Comparison of ENCODE assay signal across 1 cellular context in the genomic region with DNA sequence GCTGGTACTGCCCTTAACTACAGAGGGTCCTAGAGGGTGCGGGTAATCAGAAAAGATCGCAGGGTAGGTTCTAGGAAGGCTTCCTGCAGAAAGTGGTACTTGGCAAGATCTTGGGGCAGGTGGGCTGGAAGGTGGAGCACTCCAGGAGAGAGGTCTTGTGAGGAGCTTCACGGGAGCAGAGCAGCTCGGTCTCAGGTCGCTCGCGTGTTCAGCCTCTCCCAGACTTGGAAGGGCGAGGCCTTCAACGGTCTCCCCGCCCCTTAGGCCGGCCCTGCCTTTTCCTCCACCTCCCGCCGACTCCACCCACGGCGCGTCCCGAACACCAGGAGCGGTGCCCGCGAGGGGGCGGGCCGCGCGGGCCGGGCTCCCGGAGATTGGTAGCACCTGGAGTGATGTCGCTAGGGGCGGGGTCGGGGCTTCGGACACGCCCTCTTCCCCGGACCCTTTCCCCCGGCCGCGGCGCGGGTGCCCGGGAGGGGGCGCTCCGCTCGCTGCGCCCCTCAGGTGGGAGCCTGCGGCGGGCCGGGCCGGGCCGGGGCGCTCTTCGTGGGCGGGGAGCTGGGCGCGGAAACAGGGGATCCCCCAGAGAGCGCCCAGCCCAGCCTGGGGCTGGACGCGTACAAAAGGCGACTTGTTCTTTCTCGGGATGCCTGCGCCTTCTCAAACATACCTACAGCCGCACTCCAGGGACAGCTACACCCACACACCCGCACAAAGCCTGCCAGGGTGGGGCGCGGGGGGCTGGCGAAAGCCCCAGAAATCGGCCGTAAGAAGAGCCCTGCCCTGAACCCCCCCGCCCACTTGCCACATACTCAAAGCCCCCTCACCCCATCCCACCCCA.
A peak's percentile ranks its signal among the peaks of the same experiment; 100 is the strongest.
TF ChIP-seq lines count a peak whose summit lies in the region.

No MANE protein-coding gene starts in this region.

TF ChIP-seq in HepG2, 621 proteins besides CTCF, POLR2A, EP300 and RAD21 (continued from another document and continues in another):
- 0 out of 2 replicates have a peak, but pooled peaks have one; percentile 38 for TF ChIP-seq ZSCAN31 (CRISPR knock-in tag; IDR thresholded peaks at IDR 0.05; ENCODE audit: low read depth)
- no peak for TF ChIP-seq NR0B2 (CRISPR knock-in tag; IDR thresholded peaks at IDR 0.05)
- TF ChIP-seq NFE2L2 (IDR thresholded peaks at IDR 0.05; ENCODE audit: low read length), result no peak
- no peak for TF ChIP-seq HBP1 (CRISPR knock-in tag; IDR thresholded peaks at IDR 0.05; ENCODE audit: low read depth)
- 0 out of 2 replicates have a peak, but pooled peaks have one; percentile 8 for TF ChIP-seq ZNF784 (CRISPR knock-in tag; IDR thresholded peaks at IDR 0.05; ENCODE audit: borderline replicate concordance)
- TF ChIP-seq, protein P1, sequence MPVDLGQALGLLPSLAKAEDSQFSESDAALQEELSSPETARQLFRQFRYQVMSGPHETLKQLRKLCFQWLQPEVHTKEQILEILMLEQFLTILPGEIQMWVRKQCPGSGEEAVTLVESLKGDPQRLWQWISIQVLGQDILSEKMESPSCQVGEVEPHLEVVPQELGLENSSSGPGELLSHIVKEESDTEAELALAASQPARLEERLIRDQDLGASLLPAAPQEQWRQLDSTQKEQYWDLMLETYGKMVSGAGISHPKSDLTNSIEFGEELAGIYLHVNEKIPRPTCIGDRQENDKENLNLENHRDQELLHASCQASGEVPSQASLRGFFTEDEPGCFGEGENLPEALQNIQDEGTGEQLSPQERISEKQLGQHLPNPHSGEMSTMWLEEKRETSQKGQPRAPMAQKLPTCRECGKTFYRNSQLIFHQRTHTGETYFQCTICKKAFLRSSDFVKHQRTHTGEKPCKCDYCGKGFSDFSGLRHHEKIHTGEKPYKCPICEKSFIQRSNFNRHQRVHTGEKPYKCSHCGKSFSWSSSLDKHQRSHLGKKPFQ (CRISPR knock-in tag; IDR thresholded peaks at IDR 0.05; ENCODE audit: insufficient replicate concordance), result no peak
- no peak for TF ChIP-seq CEBPB (IDR thresholded peaks at IDR 0.05; ENCODE audit: borderline replicate concordance, low read depth, low read length)
- TF ChIP-seq ISL2 (CRISPR knock-in tag; IDR thresholded peaks at IDR 0.05), result no peak
- TF ChIP-seq ZNF205 (CRISPR knock-in tag; IDR thresholded peaks at IDR 0.05), result no peak
- TF ChIP-seq, protein P2, sequence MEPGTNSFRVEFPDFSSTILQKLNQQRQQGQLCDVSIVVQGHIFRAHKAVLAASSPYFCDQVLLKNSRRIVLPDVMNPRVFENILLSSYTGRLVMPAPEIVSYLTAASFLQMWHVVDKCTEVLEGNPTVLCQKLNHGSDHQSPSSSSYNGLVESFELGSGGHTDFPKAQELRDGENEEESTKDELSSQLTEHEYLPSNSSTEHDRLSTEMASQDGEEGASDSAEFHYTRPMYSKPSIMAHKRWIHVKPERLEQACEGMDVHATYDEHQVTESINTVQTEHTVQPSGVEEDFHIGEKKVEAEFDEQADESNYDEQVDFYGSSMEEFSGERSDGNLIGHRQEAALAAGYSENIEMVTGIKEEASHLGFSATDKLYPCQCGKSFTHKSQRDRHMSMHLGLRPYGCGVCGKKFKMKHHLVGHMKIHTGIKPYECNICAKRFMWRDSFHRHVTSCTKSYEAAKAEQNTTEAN (CRISPR knock-in tag; conservative IDR thresholded peaks at IDR 0.05), result no peak
- no peak for TF ChIP-seq ZNF761 (CRISPR knock-in tag; conservative IDR thresholded peaks at IDR 0.05)
- no peak for TF ChIP-seq EED (CRISPR knock-in tag; IDR thresholded peaks at IDR 0.05)
- no peak for TF ChIP-seq ZNF737 (CRISPR knock-in tag; IDR thresholded peaks at IDR 0.05; ENCODE audit: borderline replicate concordance)
- TF ChIP-seq ZNF17 (CRISPR knock-in tag; IDR thresholded peaks at IDR 0.05), result no peak
- TF ChIP-seq ZNF547 (CRISPR knock-in tag; IDR thresholded peaks at IDR 0.05), result no peak
- TF ChIP-seq ZNF839 (CRISPR knock-in tag; IDR thresholded peaks at IDR 0.05; ENCODE audit: borderline replicate concordance), result no peak
- no peak for TF ChIP-seq ZNF264 (CRISPR knock-in tag; IDR thresholded peaks at IDR 0.05)
- TF ChIP-seq DMAP1 (CRISPR knock-in tag; IDR thresholded peaks at IDR 0.05), result no peak
- TF ChIP-seq, protein P3, sequence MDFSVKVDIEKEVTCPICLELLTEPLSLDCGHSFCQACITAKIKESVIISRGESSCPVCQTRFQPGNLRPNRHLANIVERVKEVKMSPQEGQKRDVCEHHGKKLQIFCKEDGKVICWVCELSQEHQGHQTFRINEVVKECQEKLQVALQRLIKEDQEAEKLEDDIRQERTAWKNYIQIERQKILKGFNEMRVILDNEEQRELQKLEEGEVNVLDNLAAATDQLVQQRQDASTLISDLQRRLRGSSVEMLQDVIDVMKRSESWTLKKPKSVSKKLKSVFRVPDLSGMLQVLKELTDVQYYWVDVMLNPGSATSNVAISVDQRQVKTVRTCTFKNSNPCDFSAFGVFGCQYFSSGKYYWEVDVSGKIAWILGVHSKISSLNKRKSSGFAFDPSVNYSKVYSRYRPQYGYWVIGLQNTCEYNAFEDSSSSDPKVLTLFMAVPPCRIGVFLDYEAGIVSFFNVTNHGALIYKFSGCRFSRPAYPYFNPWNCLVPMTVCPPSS (IDR thresholded peaks at IDR 0.05), result no peak
- TF ChIP-seq, protein P4, sequence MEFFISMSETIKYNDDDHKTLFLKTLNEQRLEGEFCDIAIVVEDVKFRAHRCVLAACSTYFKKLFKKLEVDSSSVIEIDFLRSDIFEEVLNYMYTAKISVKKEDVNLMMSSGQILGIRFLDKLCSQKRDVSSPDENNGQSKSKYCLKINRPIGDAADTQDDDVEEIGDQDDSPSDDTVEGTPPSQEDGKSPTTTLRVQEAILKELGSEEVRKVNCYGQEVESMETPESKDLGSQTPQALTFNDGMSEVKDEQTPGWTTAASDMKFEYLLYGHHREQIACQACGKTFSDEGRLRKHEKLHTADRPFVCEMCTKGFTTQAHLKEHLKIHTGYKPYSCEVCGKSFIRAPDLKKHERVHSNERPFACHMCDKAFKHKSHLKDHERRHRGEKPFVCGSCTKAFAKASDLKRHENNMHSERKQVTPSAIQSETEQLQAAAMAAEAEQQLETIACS (CRISPR knock-in tag; IDR thresholded peaks at IDR 0.05), result no peak
- TF ChIP-seq ZNF788 (CRISPR knock-in tag; IDR thresholded peaks at IDR 0.05; ENCODE audit: borderline replicate concordance), result no peak
- TF ChIP-seq PAF1 (CRISPR knock-in tag; IDR thresholded peaks at IDR 0.05), result no peak
- TF ChIP-seq ZNF589 (CRISPR knock-in tag; conservative IDR thresholded peaks at IDR 0.05), result no peak
- TF ChIP-seq, protein P5, sequence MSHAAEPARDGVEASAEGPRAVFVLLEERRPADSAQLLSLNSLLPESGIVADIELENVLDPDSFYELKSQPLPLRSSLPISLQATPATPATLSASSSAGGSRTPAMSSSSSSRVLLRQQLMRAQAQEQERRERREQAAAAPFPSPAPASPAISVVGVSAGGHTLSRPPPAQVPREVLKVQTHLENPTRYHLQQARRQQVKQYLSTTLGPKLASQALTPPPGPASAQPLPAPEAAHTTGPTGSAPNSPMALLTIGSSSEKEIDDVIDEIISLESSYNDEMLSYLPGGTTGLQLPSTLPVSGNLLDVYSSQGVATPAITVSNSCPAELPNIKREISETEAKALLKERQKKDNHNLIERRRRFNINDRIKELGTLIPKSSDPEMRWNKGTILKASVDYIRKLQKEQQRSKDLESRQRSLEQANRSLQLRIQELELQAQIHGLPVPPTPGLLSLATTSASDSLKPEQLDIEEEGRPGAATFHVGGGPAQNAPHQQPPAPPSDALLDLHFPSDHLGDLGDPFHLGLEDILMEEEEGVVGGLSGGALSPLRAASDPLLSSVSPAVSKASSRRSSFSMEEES (CRISPR knock-in tag; IDR thresholded peaks at IDR 0.05), result no peak
- no peak for TF ChIP-seq ZNF468 (CRISPR knock-in tag; IDR thresholded peaks at IDR 0.05)
- no peak for TF ChIP-seq SOX6 (IDR thresholded peaks at IDR 0.05)
- 0 out of 2 replicates have a peak, but pooled peaks have one; percentile 45 for TF ChIP-seq SOX6 (CRISPR knock-in tag; IDR thresholded peaks at IDR 0.05)
- TF ChIP-seq ZNF576 (CRISPR knock-in tag; IDR thresholded peaks at IDR 0.05), result no peak
- TF ChIP-seq, protein P6, sequence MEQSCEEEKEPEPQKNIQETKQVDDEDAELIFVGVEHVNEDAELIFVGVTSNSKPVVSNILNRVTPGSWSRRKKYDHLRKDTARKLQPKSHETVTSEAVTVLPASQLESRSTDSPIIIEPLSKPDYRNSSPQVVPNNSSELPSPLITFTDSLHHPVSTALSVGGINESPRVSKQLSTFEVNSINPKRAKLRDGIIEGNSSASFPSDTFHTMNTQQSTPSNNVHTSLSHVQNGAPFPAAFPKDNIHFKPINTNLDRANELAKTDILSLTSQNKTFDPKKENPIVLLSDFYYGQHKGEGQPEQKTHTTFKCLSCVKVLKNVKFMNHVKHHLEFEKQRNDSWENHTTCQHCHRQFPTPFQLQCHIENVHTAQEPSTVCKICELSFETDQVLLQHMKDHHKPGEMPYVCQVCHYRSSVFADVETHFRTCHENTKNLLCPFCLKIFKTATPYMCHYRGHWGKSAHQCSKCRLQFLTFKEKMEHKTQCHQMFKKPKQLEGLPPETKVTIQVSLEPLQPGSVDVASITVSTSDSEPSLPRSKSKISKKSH (CRISPR knock-in tag; IDR thresholded peaks at IDR 0.05; ENCODE audit: borderline replicate concordance), result no peak
- TF ChIP-seq PITX1 (CRISPR knock-in tag; IDR thresholded peaks at IDR 0.05), result no peak
- no peak for TF ChIP-seq ZKSCAN8 (CRISPR knock-in tag; IDR thresholded peaks at IDR 0.05; ENCODE audit: borderline replicate concordance)
- TF ChIP-seq ZNF550 (CRISPR knock-in tag; IDR thresholded peaks at IDR 0.05; ENCODE audit: borderline replicate concordance), result no peak
- TF ChIP-seq ZBTB38 (CRISPR knock-in tag; IDR thresholded peaks at IDR 0.05), result no peak; the same call in 1 of the 2 replicates
- no peak for TF ChIP-seq RARG (CRISPR knock-in tag; IDR thresholded peaks at IDR 0.05; ENCODE audit: low read depth)
- no peak for TF ChIP-seq ZNF652 (CRISPR knock-in tag; IDR thresholded peaks at IDR 0.05; ENCODE audit: borderline replicate concordance, low read depth)
- TF ChIP-seq MEF2D (CRISPR knock-in tag; IDR thresholded peaks at IDR 0.05), result no peak
- 0 out of 2 replicates have a peak, but pooled peaks have one; percentile 30 for TF ChIP-seq ZNF441 (CRISPR knock-in tag; IDR thresholded peaks at IDR 0.05; ENCODE audit: borderline replicate concordance)
- peak; percentile 23; the same call in 1 of the 2 replicates for TF ChIP-seq ZBTB7B (CRISPR knock-in tag; IDR thresholded peaks at IDR 0.05)
- no peak for TF ChIP-seq ZSCAN22 (CRISPR knock-in tag; IDR thresholded peaks at IDR 0.05)
- TF ChIP-seq HMGA1 (CRISPR knock-in tag; conservative IDR thresholded peaks at IDR 0.05), result no peak
- TF ChIP-seq ZFP36L1 (CRISPR knock-in tag; IDR thresholded peaks at IDR 0.05), result no peak
- 0 out of 2 replicates have a peak, but pooled peaks have one; percentile 26 for TF ChIP-seq RXRA (CRISPR knock-in tag; IDR thresholded peaks at IDR 0.05)
- TF ChIP-seq, protein P7, sequence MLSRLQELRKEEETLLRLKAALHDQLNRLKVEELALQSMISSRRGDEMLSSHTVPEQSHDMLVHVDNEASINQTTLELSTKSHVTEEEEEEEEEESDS (CRISPR knock-in tag; IDR thresholded peaks at IDR 0.05; ENCODE audit: borderline replicate concordance), result no peak
- TF ChIP-seq FOXO4 (CRISPR knock-in tag; conservative IDR thresholded peaks at IDR 0.05), result no peak
- TF ChIP-seq, protein P8, sequence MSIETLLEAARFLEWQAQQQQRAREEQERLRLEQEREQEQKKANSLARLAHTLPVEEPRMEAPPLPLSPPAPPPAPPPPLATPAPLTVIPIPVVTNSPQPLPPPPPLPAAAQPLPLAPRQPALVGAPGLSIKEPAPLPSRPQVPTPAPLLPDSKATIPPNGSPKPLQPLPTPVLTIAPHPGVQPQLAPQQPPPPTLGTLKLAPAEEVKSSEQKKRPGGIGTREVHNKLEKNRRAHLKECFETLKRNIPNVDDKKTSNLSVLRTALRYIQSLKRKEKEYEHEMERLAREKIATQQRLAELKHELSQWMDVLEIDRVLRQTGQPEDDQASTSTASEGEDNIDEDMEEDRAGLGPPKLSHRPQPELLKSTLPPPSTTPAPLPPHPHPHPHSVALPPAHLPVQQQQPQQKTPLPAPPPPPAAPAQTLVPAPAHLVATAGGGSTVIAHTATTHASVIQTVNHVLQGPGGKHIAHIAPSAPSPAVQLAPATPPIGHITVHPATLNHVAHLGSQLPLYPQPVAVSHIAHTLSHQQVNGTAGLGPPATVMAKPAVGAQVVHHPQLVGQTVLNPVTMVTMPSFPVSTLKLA (IDR thresholded peaks at IDR 0.05), result no peak; the same call in 1 of the 2 replicates
- no peak for TF ChIP-seq ZNF343 (CRISPR knock-in tag; IDR thresholded peaks at IDR 0.05)
- TF ChIP-seq ZNF160 (CRISPR knock-in tag; IDR thresholded peaks at IDR 0.05), result no peak
- no peak for TF ChIP-seq NONO (IDR thresholded peaks at IDR 0.05)
- TF ChIP-seq NONO (CRISPR knock-in tag; conservative IDR thresholded peaks at IDR 0.05), result 0 out of 2 replicates have a peak, but pooled peaks have one; percentile 47
- TF ChIP-seq SIX1 (CRISPR knock-in tag; IDR thresholded peaks at IDR 0.05; ENCODE audit: borderline replicate concordance), result no peak
